In genomic region chr3:98445949-98446406, GRCh38 we compare ENCODE assay signal across 13 cellular contexts. TPM values are rescaled to one million over a fixed set of nuclear protein-coding genes. Genes with fewer than 3 reads are reported as not detected.
DNase-seq lines count a peak whose midpoint lies in the region; ATAC-seq and TF ChIP-seq lines count a peak whose summit lies in the region.
"Had no signal": no experiment of that assay in that cellular context is flagged by ENCODE, and none has a peak within 500 bp of the region (broad histone marks: within the 10 kb centered on the region; RNA-seq: fewer than 3 reads in every experiment).

No MANE protein-coding gene starts in this region.

- H3K36me3 Mint-ChIP-seq in stimulated activated memory B cell treated with anti-CD40 and anti-IgM and Interleukin-4, amounts not matched to agents 10 μg/mL and 1 μg/mL and 100 μg/mL, for 72 hours: no peaks in the 10 kb centered on the region
- H3K36me3 Mint-ChIP-seq in activated CD8-positive, alpha-beta T cell treated with anti-CD3 and anti-CD28 coated beads for 36 hours (ENCODE audit: low read depth): no peaks in the 10 kb centered on the region

- no peak overlapping the region for H3K4me3 Mint-ChIP-seq in stimulated activated memory B cell treated with anti-CD40 and anti-IgM and Interleukin-4, amounts not matched to agents 10 μg/mL and 1 μg/mL and 100 μg/mL, for 72 hours
- no peak overlapping the region for H3K4me3 Mint-ChIP-seq in activated CD8-positive, alpha-beta T cell treated with anti-CD3 and anti-CD28 coated beads for 36 hours
- H3K4me3 Mint-ChIP-seq: central memory CD8-positive, alpha-beta T cell had no signal

- H3K9me3 ChIP-seq in HCT116 (ENCODE audit: control insufficient read depth in 1 of 2, insufficient read depth in 1 of 2, low read depth in 1 of 2, low read length in 2 of 2): no peaks in the 10 kb centered on the region

- POLR2A ChIA-PET in HCT116 (lab: Charles Lee): interaction anchor here (1.9 kb wide), 1 partner anchor 10 kb away, joined by 4 read pairs; no protein-coding TSS in a partner anchor
- POLR2A ChIA-PET in activated CD8-positive, alpha-beta T cell treated with anti-CD3 and anti-CD28 coated beads for 36 hours (lab: Charles Lee): no interaction called here

- no peak for TF ChIP-seq CTCF in HCT116 (IDR thresholded peaks at IDR 0.05 in 2 of 3, conservative IDR thresholded peaks at IDR 0.05 in 1 of 3; ENCODE audit: borderline replicate concordance in 1 of 3, insufficient read depth in 1 of 3, low read depth in 2 of 3, low read length in 2 of 3)
- no peak for TF ChIP-seq CTCF in activated CD8-positive, alpha-beta T cell treated with anti-CD3 and anti-CD28 coated beads for 36 hours (IDR thresholded peaks at IDR 0.05)

- H2AFZ ChIP-seq in HCT116 (ENCODE audit: low read depth, low read length, poor library complexity, severe bottlenecking): peak overlapping the region; percentile 31

- H3K4me3 ChIP-seq in HCT116 (replicated peaks in 1 of 2; ENCODE audit: low read depth in 1 of 2, low read length in 2 of 2): no peak overlapping the region

- H3K4me2 ChIP-seq in HCT116 (ENCODE audit: low read length): peak overlapping the region; percentile 41

- TF ChIP-seq RAD21 in HCT116 (IDR thresholded peaks at IDR 0.05; ENCODE audit: low read depth): no peak

- peaks cover 13% of the 10 kb centered on the region for H3K4me1 Mint-ChIP-seq in stimulated activated memory B cell treated with anti-CD40 and anti-IgM and Interleukin-4, amounts not matched to agents 10 μg/mL and 1 μg/mL and 100 μg/mL, for 72 hours
- H3K4me1 Mint-ChIP-seq in activated CD8-positive, alpha-beta T cell treated with anti-CD3 and anti-CD28 coated beads for 36 hours (ENCODE audit: low read depth): peaks cover 13% of the 10 kb centered on the region

- no peak for TF ChIP-seq POLR2A in HCT116 (IDR thresholded peaks at IDR 0.05; ENCODE audit: borderline replicate concordance, extremely low read depth, insufficient read depth, insufficient read length)

- no peaks in the 10 kb centered on the region for H3K9me2 ChIP-seq in HCT116 (ENCODE audit: insufficient read depth)

- peak; percentile 82 for ATAC-seq in GM19035 (IDR thresholded peaks at IDR 0.05; ENCODE audit: unreplicated experiment)
- ATAC-seq in HCT116: peak; percentile 84
- peak; percentile 94 for ATAC-seq in HG03439 (IDR thresholded peaks at IDR 0.05; ENCODE audit: unreplicated experiment)
- ATAC-seq in stimulated activated memory B cell treated with anti-CD40 and anti-IgM and Interleukin-4, amounts not matched to agents 10 μg/mL and 1 μg/mL and 100 μg/mL, for 72 hours: peak; percentile 70
- ATAC-seq in activated CD8-positive, alpha-beta T cell treated with anti-CD3 and anti-CD28 coated beads for 36 hours: no peak

- CTCF ChIA-PET in HCT116 (lab: Charles Lee): no interaction called here
- CTCF ChIA-PET in activated CD8-positive, alpha-beta T cell treated with anti-CD3 and anti-CD28 coated beads for 36 hours (lab: Charles Lee): no interaction called here

- no peaks in the 10 kb centered on the region for H3K27me3 Mint-ChIP-seq in stimulated activated memory B cell treated with anti-CD40 and anti-IgM and Interleukin-4, amounts not matched to agents 10 μg/mL and 1 μg/mL and 100 μg/mL, for 72 hours
- peaks cover 5% of the 10 kb centered on the region for H3K27me3 Mint-ChIP-seq in activated CD8-positive, alpha-beta T cell treated with anti-CD3 and anti-CD28 coated beads for 36 hours

- H3K36me3 ChIP-seq in HCT116 (ENCODE audit: control insufficient read depth in 1 of 2, insufficient read depth in 2 of 2, low read length in 2 of 2): no peaks in the 10 kb centered on the region

- H3K9me3 Mint-ChIP-seq in stimulated activated memory B cell treated with anti-CD40 and anti-IgM and Interleukin-4, amounts not matched to agents 10 μg/mL and 1 μg/mL and 100 μg/mL, for 72 hours: peaks cover 2% of the 10 kb centered on the region
- no peaks in the 10 kb centered on the region for H3K9me3 Mint-ChIP-seq in activated CD8-positive, alpha-beta T cell treated with anti-CD3 and anti-CD28 coated beads for 36 hours
- H3K9me3 Mint-ChIP-seq: central memory CD8-positive, alpha-beta T cell had no signal

- peaks cover 5 to 10% of the 10 kb centered on the region in 2 experiments; a peak in 3 of 4 replicates for H3K4me1 ChIP-seq in HCT116 (ENCODE audit: control insufficient read depth in 1 of 2, insufficient read depth in 2 of 2, low read length in 2 of 2)

- BruUV-seq in HCT116 (replicated peaks; lab: Mats Ljungman, UMichigan): no TSS peak

- intact Hi-C loops in HCT116 (cut with micrococcal nuclease): no loop called here
- intact Hi-C loops in activated CD8-positive, alpha-beta T cell treated with anti-CD3 and anti-CD28 coated beads for 36 hours (cut with micrococcal nuclease): no loop called here

- H3K9ac ChIP-seq in HCT116 (ENCODE audit: low read length): no peak overlapping the region

- no peaks in the 10 kb centered on the region for H3K79me2 ChIP-seq in HCT116 (ENCODE audit: insufficient read depth, low read length)

- no peaks in the 10 kb centered on the region for H3K27me3 ChIP-seq in HCT116 (ENCODE audit: insufficient read depth, low read length)

- no peak overlapping the region for H3K27ac Mint-ChIP-seq in stimulated activated memory B cell treated with anti-CD40 and anti-IgM and Interleukin-4, amounts not matched to agents 10 μg/mL and 1 μg/mL and 100 μg/mL, for 72 hours
- H3K27ac Mint-ChIP-seq in activated CD8-positive, alpha-beta T cell treated with anti-CD3 and anti-CD28 coated beads for 36 hours: no peak overlapping the region

- RAD21 ChIA-PET in HCT116 (lab: Charles Lee; ENCODE audit: low non-redundant PET in 1 of 2, low total read pairs in 2 of 2, uncharacterized antibody in 2 of 2, unreplicated experiment in 2 of 2): no interaction called here

- H3K27ac ChIP-seq in HCT116 (ENCODE audit: low read depth, low read length): peak overlapping the region; percentile 23; the same call in 1 of the 2 replicates

- DNase-seq in HCT116 (ENCODE audit: low read depth, low spot score) (peak; percentile 12), OCI-M2 (lab: John Stamatoyannopoulos, UW; ENCODE audit: unreplicated experiment) (no peak), SK-N-DZ (ENCODE audit: low spot score) (no peak)
- DNase-seq in activated CD8-positive, alpha-beta T cell treated with anti-CD3 and anti-CD28 coated beads for 36 hours: no peak
- DNase-seq: activated T-cell treated with anti-CD3 and anti-CD28 coated beads, Interleukin-2, amount 50 U/mL, for 48 hours; DMS153; foreskin melanocyte; mesenchymal stem cell; NCI-H82 had no signal

- H4K20me1 ChIP-seq in HCT116 (ENCODE audit: insufficient read depth): no peaks in the 10 kb centered on the region

TF ChIP-seq in HCT116, 20 proteins besides CTCF, POLR2A, EP300 and RAD21 (continues in another document):
- TF ChIP-seq TCF7L2 (IDR thresholded peaks at IDR 0.05; ENCODE audit: borderline replicate concordance, extremely low read depth, insufficient read depth, insufficient read length) (no peak), CBX3 (IDR thresholded peaks at IDR 0.05; ENCODE audit: low read depth) (0 out of 2 replicates have a peak, but pooled peaks have one; percentile 33), POLR2AphosphoS5 (IDR thresholded peaks at IDR 0.05; ENCODE audit: low read depth, low read length) (no peak), SRF (IDR thresholded peaks at IDR 0.05; ENCODE audit: low read depth) (no peak), REST (IDR thresholded peaks at IDR 0.05; ENCODE audit: low read depth) (no peak), EGR1 (IDR thresholded peaks at IDR 0.05; ENCODE audit: low read depth) (peak; percentile 57; the same call in 1 of the 2 replicates)

RNA-seq across cellular contexts. Expression of gene OR5K1, which starts 17.0 kb away (rescaled TPM):
- total RNA-seq in HCT116 (2021; ENCODE audit: unreplicated experiment): not detected
- not detected in 2 replicates for polyA plus RNA-seq in HCT116 (2012)
- total RNA-seq in activated CD8-positive, alpha-beta T cell treated with anti-CD3 and anti-CD28 coated beads for 36 hours: not detected
- polyA plus RNA-seq in SK-N-DZ (2014; cell fraction: cytosol; rRNA removed): not detected in 2 replicates
- polyA plus RNA-seq in SK-N-DZ (2014; cell fraction: nucleus; rRNA removed): not detected in 2 replicates

RNA-seq across cellular contexts. Expression of gene OR5K2, which starts 51.5 kb away (rescaled TPM):
- not detected for total RNA-seq in HCT116 (2021; ENCODE audit: unreplicated experiment)
- not detected in 2 replicates for polyA plus RNA-seq in HCT116 (2012)
- total RNA-seq in activated CD8-positive, alpha-beta T cell treated with anti-CD3 and anti-CD28 coated beads for 36 hours: not detected
- not detected in 2 replicates for polyA plus RNA-seq in SK-N-DZ (2014; cell fraction: cytosol; rRNA removed)
- polyA plus RNA-seq in SK-N-DZ (2014; cell fraction: nucleus; rRNA removed): not detected in 2 replicates

RNA-seq across cellular contexts. Expression of gene OR5K3, which starts 55.5 kb away (rescaled TPM):
- total RNA-seq in HCT116 (2021; ENCODE audit: unreplicated experiment): not detected
- not detected in 2 replicates for polyA plus RNA-seq in HCT116 (2012)
- total RNA-seq in activated CD8-positive, alpha-beta T cell treated with anti-CD3 and anti-CD28 coated beads for 36 hours: not detected
- polyA plus RNA-seq in SK-N-DZ (2014; cell fraction: cytosol; rRNA removed): not detected in 2 replicates
- not detected in 2 replicates for polyA plus RNA-seq in SK-N-DZ (2014; cell fraction: nucleus; rRNA removed)
